Comparison of ENCODE assay signal across 1 cellular context in the genomic region with DNA sequence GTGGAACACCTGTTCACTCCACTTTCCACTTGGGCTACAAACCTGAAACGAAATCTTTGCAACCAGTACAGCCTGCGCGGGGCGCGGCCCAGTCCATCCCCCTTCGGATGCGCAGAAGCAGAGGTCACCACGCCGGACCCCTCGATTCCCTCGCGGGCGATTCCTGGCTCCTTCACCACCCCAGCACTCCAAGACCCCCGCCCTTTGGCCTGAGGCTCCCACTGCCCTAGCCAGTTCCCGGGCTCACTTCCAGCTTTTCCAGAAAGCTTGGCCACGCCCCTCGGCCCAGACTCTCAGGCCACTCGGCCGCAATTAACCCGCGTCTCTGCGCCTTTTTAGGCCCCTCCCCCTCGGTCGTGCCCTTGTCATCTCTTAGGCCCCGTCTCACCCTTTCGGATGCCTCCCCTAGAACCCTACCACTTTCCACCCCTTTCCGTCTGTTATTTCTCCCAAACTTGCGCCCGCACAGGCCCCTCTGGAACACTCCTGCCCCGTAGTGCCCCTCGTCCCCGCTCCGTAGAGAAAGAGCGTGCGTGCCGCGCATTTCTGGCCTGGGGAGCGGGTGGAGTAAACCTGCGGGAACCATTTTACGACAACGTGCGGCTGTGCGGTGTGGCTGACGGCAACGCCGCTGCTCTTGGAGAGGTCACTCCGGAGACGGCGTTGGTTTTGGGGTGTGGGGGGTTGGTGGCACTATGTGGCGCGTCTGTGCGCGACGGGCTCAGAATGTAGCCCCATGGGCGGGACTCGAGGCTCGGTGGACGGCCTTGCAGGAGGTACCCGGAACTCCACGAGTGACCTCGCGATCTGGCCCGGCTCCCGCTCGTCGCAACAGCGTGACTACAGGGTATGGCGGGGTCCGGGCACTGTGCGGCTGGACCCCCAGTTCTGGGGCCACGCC.
TF ChIP-seq lines count a peak whose summit lies in the region.

A gene (plus strand): TSS at position 631 of the 901 bp plus-strand sequence. CDS start 65 bp downstream, at position 696.

TF ChIP-seq in HepG2, 621 proteins besides CTCF, POLR2A, EP300 and RAD21 (continued from another document and continues in another):
- TF ChIP-seq ZNF788 (CRISPR knock-in tag; IDR thresholded peaks at IDR 0.05; ENCODE audit: borderline replicate concordance) (peak; percentile 81; the same call in 1 of the 2 replicates), PLRG1 (conservative IDR thresholded peaks at IDR 0.05) (no peak), CBX2 (IDR thresholded peaks at IDR 0.05; ENCODE audit: low read depth, low read length) (no peak), CBX2 (CRISPR knock-in tag; IDR thresholded peaks at IDR 0.05; ENCODE audit: low read depth) (no peak), ETV5 (CRISPR knock-in tag; IDR thresholded peaks at IDR 0.05; ENCODE audit: borderline replicate concordance) (peak; percentile 19; the same call in 1 of the 2 replicates), HNRNPLL (IDR thresholded peaks at IDR 0.05; ENCODE audit: low read depth, low read length, poor library complexity, severe bottlenecking) (peak; percentile 99), HDAC2 (CRISPR knock-in tag; IDR thresholded peaks at IDR 0.05) (peak; percentile 71; the same call in 1 of the 2 replicates), MEIS1 (CRISPR knock-in tag; IDR thresholded peaks at IDR 0.05; ENCODE audit: borderline replicate concordance) (peak; percentile 81; the same call in 1 of the 2 replicates), CAMTA2 (CRISPR knock-in tag; IDR thresholded peaks at IDR 0.05; ENCODE audit: borderline replicate concordance) (peak; percentile 10; the same call in 1 of the 2 replicates), RARA (CRISPR knock-in tag; IDR thresholded peaks at IDR 0.05) (peak; percentile 60; the same call in 1 of the 2 replicates), ZNF773 (CRISPR knock-in tag; IDR thresholded peaks at IDR 0.05; ENCODE audit: borderline replicate concordance) (peak; percentile 77), RNF2 (conservative IDR thresholded peaks at IDR 0.05; ENCODE audit: low read depth) (peak; percentile 52; the same call in 1 of the 2 replicates), HOXA5 (CRISPR knock-in tag; IDR thresholded peaks at IDR 0.05) (peak; percentile 89), ZNF768 (CRISPR knock-in tag; IDR thresholded peaks at IDR 0.05) (peak; percentile 52), ZMYM3 (CRISPR knock-in tag; IDR thresholded peaks at IDR 0.05) (no peak), SRF (IDR thresholded peaks at IDR 0.05; ENCODE audit: low read depth, low read length) (no peak), IKZF1 (IDR thresholded peaks at IDR 0.05) (no peak), RBM22 (optimal IDR thresholded peaks at IDR 0.05; ENCODE audit: low read length) (peak; percentile 93), ZNF709 (CRISPR knock-in tag; IDR thresholded peaks at IDR 0.05) (peak; percentile 76), ZNF446 (CRISPR knock-in tag; IDR thresholded peaks at IDR 0.05) (peak; percentile 59; the same call in 1 of the 2 replicates), ZNF331 (CRISPR knock-in tag; IDR thresholded peaks at IDR 0.05) (peak; percentile 63), THAP11 (CRISPR knock-in tag; IDR thresholded peaks at IDR 0.05) (peak; percentile 88; the same call in 1 of the 2 replicates), ZNF235 (CRISPR knock-in tag; IDR thresholded peaks at IDR 0.05; ENCODE audit: borderline replicate concordance) (peak; percentile 27; the same call in 1 of the 2 replicates), ONECUT2 (CRISPR knock-in tag; IDR thresholded peaks at IDR 0.05) (peak; percentile 10; the same call in 1 of the 2 replicates), MIER3 (CRISPR knock-in tag; IDR thresholded peaks at IDR 0.05; ENCODE audit: borderline replicate concordance) (peak; percentile 48; the same call in 1 of the 2 replicates), ZNF557 (CRISPR knock-in tag; IDR thresholded peaks at IDR 0.05) (0 out of 2 replicates have a peak, but pooled peaks have one; percentile 49), ZMAT3 (CRISPR knock-in tag; conservative IDR thresholded peaks at IDR 0.05) (peak; percentile 85), ZNF207 (IDR thresholded peaks at IDR 0.05; ENCODE audit: borderline replicate concordance) (no peak), MXD4 (CRISPR knock-in tag; IDR thresholded peaks at IDR 0.05) (peak; percentile 88), ZNF549 (CRISPR knock-in tag; IDR thresholded peaks at IDR 0.05) (no peak), ZNF607 (CRISPR knock-in tag; IDR thresholded peaks at IDR 0.05; ENCODE audit: borderline replicate concordance) (peak; percentile 90), ZNF552 (CRISPR knock-in tag; IDR thresholded peaks at IDR 0.05; ENCODE audit: borderline replicate concordance) (peak; percentile 20; the same call in 1 of the 2 replicates), ZBTB1 (CRISPR knock-in tag; IDR thresholded peaks at IDR 0.05; ENCODE audit: borderline replicate concordance) (no peak), ZNF83 (CRISPR knock-in tag; IDR thresholded peaks at IDR 0.05; ENCODE audit: borderline replicate concordance) (no peak; the same call in 1 of the 2 replicates)
- TF ChIP-seq, protein P1, sequence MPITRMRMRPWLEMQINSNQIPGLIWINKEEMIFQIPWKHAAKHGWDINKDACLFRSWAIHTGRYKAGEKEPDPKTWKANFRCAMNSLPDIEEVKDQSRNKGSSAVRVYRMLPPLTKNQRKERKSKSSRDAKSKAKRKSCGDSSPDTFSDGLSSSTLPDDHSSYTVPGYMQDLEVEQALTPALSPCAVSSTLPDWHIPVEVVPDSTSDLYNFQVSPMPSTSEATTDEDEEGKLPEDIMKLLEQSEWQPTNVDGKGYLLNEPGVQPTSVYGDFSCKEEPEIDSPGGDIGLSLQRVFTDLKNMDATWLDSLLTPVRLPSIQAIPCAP (CRISPR knock-in tag; IDR thresholded peaks at IDR 0.05; ENCODE audit: low read depth): 0 out of 2 replicates have a peak, but pooled peaks have one; percentile 89
- TF ChIP-seq, protein P2, sequence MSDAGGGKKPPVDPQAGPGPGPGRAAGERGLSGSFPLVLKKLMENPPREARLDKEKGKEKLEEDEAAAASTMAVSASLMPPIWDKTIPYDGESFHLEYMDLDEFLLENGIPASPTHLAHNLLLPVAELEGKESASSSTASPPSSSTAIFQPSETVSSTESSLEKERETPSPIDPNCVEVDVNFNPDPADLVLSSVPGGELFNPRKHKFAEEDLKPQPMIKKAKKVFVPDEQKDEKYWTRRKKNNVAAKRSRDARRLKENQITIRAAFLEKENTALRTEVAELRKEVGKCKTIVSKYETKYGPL (CRISPR knock-in tag; IDR thresholded peaks at IDR 0.05): 0 out of 2 replicates have a peak, but pooled peaks have one; percentile 41
- TF ChIP-seq, protein P3, sequence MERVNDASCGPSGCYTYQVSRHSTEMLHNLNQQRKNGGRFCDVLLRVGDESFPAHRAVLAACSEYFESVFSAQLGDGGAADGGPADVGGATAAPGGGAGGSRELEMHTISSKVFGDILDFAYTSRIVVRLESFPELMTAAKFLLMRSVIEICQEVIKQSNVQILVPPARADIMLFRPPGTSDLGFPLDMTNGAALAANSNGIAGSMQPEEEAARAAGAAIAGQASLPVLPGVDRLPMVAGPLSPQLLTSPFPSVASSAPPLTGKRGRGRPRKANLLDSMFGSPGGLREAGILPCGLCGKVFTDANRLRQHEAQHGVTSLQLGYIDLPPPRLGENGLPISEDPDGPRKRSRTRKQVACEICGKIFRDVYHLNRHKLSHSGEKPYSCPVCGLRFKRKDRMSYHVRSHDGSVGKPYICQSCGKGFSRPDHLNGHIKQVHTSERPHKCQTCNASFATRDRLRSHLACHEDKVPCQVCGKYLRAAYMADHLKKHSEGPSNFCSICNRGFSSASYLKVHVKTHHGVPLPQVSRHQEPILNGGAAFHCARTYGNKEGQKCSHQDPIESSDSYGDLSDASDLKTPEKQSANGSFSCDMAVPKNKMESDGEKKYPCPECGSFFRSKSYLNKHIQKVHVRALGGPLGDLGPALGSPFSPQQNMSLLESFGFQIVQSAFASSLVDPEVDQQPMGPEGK (CRISPR knock-in tag; IDR thresholded peaks at IDR 0.05): peak; percentile 66
- TF ChIP-seq, protein P4, sequence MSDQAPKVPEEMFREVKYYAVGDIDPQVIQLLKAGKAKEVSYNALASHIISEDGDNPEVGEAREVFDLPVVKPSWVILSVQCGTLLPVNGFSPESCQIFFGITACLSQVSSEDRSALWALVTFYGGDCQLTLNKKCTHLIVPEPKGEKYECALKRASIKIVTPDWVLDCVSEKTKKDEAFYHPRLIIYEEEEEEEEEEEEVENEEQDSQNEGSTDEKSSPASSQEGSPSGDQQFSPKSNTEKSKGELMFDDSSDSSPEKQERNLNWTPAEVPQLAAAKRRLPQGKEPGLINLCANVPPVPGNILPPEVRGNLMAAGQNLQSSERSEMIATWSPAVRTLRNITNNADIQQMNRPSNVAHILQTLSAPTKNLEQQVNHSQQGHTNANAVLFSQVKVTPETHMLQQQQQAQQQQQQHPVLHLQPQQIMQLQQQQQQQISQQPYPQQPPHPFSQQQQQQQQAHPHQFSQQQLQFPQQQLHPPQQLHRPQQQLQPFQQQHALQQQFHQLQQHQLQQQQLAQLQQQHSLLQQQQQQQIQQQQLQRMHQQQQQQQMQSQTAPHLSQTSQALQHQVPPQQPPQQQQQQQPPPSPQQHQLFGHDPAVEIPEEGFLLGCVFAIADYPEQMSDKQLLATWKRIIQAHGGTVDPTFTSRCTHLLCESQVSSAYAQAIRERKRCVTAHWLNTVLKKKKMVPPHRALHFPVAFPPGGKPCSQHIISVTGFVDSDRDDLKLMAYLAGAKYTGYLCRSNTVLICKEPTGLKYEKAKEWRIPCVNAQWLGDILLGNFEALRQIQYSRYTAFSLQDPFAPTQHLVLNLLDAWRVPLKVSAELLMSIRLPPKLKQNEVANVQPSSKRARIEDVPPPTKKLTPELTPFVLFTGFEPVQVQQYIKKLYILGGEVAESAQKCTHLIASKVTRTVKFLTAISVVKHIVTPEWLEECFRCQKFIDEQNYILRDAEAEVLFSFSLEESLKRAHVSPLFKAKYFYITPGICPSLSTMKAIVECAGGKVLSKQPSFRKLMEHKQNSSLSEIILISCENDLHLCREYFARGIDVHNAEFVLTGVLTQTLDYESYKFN (CRISPR knock-in tag; conservative IDR thresholded peaks at IDR 0.05): peak; percentile 74
- TF ChIP-seq, protein P5, sequence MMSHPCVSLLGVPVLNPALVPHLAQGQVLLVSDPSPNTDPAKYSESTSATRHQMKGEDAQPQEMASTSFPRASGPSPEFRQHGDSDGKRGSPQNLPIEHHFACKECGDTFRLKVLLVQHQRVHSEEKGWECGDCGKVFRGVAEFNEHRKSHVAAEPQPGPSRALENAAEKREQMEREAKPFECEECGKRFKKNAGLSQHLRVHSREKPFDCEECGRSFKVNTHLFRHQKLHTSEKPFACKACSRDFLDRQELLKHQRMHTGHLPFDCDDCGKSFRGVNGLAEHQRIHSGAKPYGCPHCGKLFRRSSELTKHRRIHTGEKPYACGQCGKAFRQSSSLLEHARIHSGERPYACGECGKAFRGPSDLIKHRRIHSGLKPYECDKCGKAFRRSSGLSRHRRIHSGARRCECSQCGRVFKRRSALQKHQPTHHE (CRISPR knock-in tag; IDR thresholded peaks at IDR 0.05; ENCODE audit: borderline replicate concordance): peak; percentile 94; the same call in 1 of the 2 replicates
- TF ChIP-seq, protein P6, sequence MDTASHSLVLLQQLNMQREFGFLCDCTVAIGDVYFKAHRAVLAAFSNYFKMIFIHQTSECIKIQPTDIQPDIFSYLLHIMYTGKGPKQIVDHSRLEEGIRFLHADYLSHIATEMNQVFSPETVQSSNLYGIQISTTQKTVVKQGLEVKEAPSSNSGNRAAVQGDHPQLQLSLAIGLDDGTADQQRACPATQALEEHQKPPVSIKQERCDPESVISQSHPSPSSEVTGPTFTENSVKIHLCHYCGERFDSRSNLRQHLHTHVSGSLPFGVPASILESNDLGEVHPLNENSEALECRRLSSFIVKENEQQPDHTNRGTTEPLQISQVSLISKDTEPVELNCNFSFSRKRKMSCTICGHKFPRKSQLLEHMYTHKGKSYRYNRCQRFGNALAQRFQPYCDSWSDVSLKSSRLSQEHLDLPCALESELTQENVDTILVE (CRISPR knock-in tag; IDR thresholded peaks at IDR 0.05): peak; percentile 87
- TF ChIP-seq, protein P7, sequence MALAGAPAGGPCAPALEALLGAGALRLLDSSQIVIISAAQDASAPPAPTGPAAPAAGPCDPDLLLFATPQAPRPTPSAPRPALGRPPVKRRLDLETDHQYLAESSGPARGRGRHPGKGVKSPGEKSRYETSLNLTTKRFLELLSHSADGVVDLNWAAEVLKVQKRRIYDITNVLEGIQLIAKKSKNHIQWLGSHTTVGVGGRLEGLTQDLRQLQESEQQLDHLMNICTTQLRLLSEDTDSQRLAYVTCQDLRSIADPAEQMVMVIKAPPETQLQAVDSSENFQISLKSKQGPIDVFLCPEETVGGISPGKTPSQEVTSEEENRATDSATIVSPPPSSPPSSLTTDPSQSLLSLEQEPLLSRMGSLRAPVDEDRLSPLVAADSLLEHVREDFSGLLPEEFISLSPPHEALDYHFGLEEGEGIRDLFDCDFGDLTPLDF (CRISPR knock-in tag; IDR thresholded peaks at IDR 0.05): peak; percentile 85
- TF ChIP-seq, protein P8, sequence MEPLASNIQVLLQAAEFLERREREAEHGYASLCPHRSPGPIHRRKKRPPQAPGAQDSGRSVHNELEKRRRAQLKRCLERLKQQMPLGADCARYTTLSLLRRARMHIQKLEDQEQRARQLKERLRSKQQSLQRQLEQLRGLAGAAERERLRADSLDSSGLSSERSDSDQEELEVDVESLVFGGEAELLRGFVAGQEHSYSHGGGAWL (CRISPR knock-in tag; IDR thresholded peaks at IDR 0.05): peak; percentile 67; the same call in 1 of the 2 replicates
- TF ChIP-seq, protein P9, sequence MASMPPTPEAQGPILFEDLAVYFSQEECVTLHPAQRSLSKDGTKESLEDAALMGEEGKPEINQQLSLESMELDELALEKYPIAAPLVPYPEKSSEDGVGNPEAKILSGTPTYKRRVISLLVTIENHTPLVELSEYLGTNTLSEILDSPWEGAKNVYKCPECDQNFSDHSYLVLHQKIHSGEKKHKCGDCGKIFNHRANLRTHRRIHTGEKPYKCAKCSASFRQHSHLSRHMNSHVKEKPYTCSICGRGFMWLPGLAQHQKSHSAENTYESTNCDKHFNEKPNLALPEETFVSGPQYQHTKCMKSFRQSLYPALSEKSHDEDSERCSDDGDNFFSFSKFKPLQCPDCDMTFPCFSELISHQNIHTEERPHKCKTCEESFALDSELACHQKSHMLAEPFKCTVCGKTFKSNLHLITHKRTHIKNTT (CRISPR knock-in tag; IDR thresholded peaks at IDR 0.05): no peak
- TF ChIP-seq, protein P10, sequence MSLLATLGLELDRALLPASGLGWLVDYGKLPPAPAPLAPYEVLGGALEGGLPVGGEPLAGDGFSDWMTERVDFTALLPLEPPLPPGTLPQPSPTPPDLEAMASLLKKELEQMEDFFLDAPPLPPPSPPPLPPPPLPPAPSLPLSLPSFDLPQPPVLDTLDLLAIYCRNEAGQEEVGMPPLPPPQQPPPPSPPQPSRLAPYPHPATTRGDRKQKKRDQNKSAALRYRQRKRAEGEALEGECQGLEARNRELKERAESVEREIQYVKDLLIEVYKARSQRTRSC (CRISPR knock-in tag; IDR thresholded peaks at IDR 0.05; ENCODE audit: low read depth): peak; percentile 87; the same call in 1 of the 2 replicates
